In genomic region chr16:4317471-4318170, GRCh38 we compare ENCODE assay signal across 8 cellular contexts. TPM values are rescaled to one million over a fixed set of nuclear protein-coding genes. Genes with fewer than 3 reads are reported as not detected.
DNase-seq lines count a peak whose midpoint lies in the region; ATAC-seq and TF ChIP-seq lines count a peak whose summit lies in the region.

No MANE protein-coding gene starts in this region.

- H3K9me3 ChIP-seq in A673 (ENCODE audit: low read depth, low read length, poor library complexity, severe bottlenecking) (no peaks in the 10 kb centered on the region), duodenal mucosa (ENCODE audit: control insufficient read depth in 1 of 2, low read length in 2 of 2) (no peaks in the 10 kb centered on the region)

- no peak overlapping the region for H3K9ac ChIP-seq in duodenal mucosa (ENCODE audit: low read depth in 1 of 2, low read length in 2 of 2)

- peaks cover 0 to 12% of the 10 kb centered on the region in 2 donors for H3K36me3 Mint-ChIP-seq in naive B cell

- peak overlapping the region in 6 of 8 donors; percentile 47 to 79 (median 62) for H3K4me3 Mint-ChIP-seq in naive B cell

- peaks cover 14 to 24% (median 15%) of the 10 kb centered on the region in 3 donors for H3K4me1 Mint-ChIP-seq in naive B cell

- no peak overlapping the region for H3K27ac Mint-ChIP-seq in naive B cell

- intact Hi-C loops in A673 (cut with micrococcal nuclease; ENCODE audit: unreplicated experiment), result no loop called here

- CTCF ChIA-PET in A673 (lab: Charles Lee), result interaction anchor here (0.6 kb wide), 1 partner anchor 85 kb away, joined by 3 read pairs; no protein-coding TSS in a partner anchor

- H3K27ac ChIP-seq in A673 (ENCODE audit: low read depth, low read length, poor library complexity, severe bottlenecking) (no peak overlapping the region), duodenal mucosa (ENCODE audit: low read depth, low read length) (peak overlapping the region; percentile 42)

- ATAC-seq in naive B cell (ENCODE audit: low read depth in 2 of 2) (no peak), left lobe of liver (no peak)

- H3K27me3 ChIP-seq in A673 (replicated peaks; ENCODE audit: insufficient read depth, low read depth, low read length, poor library complexity) (no peaks in the 10 kb centered on the region), duodenal mucosa (ENCODE audit: control insufficient read depth in 1 of 2, insufficient read depth in 2 of 2, low read length in 2 of 2) (peaks cover 17 to 31% of the 10 kb centered on the region in 2 donors)

- POLR2A ChIA-PET in A673 (lab: Charles Lee; ENCODE audit: low non-redundant PET), result no interaction called here

- H3K4me1 ChIP-seq in A673 (ENCODE audit: insufficient read depth, low read length, poor library complexity, severe bottlenecking) (peaks cover 30% of the 10 kb centered on the region), duodenal mucosa (ENCODE audit: control insufficient read depth in 1 of 2, insufficient read depth in 2 of 2, low read length in 2 of 2) (peaks cover 11 to 39% of the 10 kb centered on the region in 2 donors)

- no peaks in the 10 kb centered on the region for H3K9me3 Mint-ChIP-seq in naive B cell

- H3K27me3 Mint-ChIP-seq in naive B cell, result peaks cover 10 to 32% (median 15%) of the 10 kb centered on the region in 3 donors

- TF ChIP-seq CTCF in A673 (conservative IDR thresholded peaks at IDR 0.05; ENCODE audit: low read depth, low read length), result no peak

- peak overlapping the region; percentile 85 for H3K4me3 ChIP-seq in A673 (ENCODE audit: low read depth, low read length, poor library complexity, severe bottlenecking)
- peak overlapping the region in 1 of 2 donors; percentile 45 for H3K4me3 ChIP-seq in duodenal mucosa (ENCODE audit: low read depth in 1 of 2, low read length in 2 of 2)

- H3K36me3 ChIP-seq in A673 (ENCODE audit: insufficient read depth, low read length, poor library complexity, severe bottlenecking), result no peaks in the 10 kb centered on the region
- no peaks in the 10 kb centered on the region for H3K36me3 ChIP-seq in duodenal mucosa (ENCODE audit: control insufficient read depth in 1 of 2, insufficient read depth in 2 of 2, low read length in 2 of 2)

- no TSS peak for BruUV-seq in A673 (replicated peaks; lab: Mats Ljungman, UMichigan)

- DNase-seq in A673 (ENCODE audit: low spot score) (no peak), M059J (ENCODE audit: low read depth) (peak; percentile 61), naive B cell (no peak), GF-D8 (lab: John Stamatoyannopoulos, UW) (no peak), left lobe of liver (ENCODE audit: low spot score) (no peak), dermis blood vessel endothelial cell (no peak), HUDEP-2 (lab: John Stamatoyannopoulos, UW; ENCODE audit: unreplicated experiment in 76 of 76) (no peak)

RNA-seq across cellular contexts. Expression of gene GLIS2, which starts 1.8 kb away (rescaled TPM):
- total RNA-seq in A673 (2021), result 10.6 and 15.4 TPM in 2 replicates
- 0.22 and 1.1 TPM in 2 replicates for total RNA-seq in M059J (2014; rRNA removed; shearing (Covaris generic))
- not detected for polyA plus RNA-seq in naive B cell (ENCODE audit: low read depth in 6 of 6)
- 1.6 TPM for total RNA-seq in left lobe of liver
- total RNA-seq in dermis blood vessel endothelial cell, result 0.79 and 1.2 TPM in 2 replicates

RNA-seq across cellular contexts. Expression of gene PAM16, which starts 33.5 kb away (rescaled TPM):
- total RNA-seq in A673 (2021) (89.7 and 90.3 TPM in 2 replicates), left lobe of liver (41.0 TPM), dermis blood vessel endothelial cell (11.6 and 15.5 TPM in 2 replicates)
- 38.6 and 61.5 TPM in 2 replicates for total RNA-seq in M059J (2014; rRNA removed; shearing (Covaris generic))
- polyA plus RNA-seq in naive B cell (ENCODE audit: low read depth in 6 of 6), result 10 to 100 TPM; 33.1 to 54.6 (median 47.6) TPM

RNA-seq across cellular contexts. Expression of gene TFAP4, which starts 44.8 kb away (rescaled TPM):
- total RNA-seq in A673 (2021), result 41.5 and 42.4 TPM in 2 replicates
- 3.2 and 6.2 TPM in 2 replicates for total RNA-seq in M059J (2014; rRNA removed; shearing (Covaris generic))
- 1 to 10 TPM in 1 of 6 donors, under 1 TPM in 5; 0.77 to 1.5 (median 0.87) TPM for polyA plus RNA-seq in naive B cell (ENCODE audit: low read depth in 6 of 6)
- 5.0 TPM for total RNA-seq in left lobe of liver
- 4.1 and 7.3 TPM in 2 replicates for total RNA-seq in dermis blood vessel endothelial cell

RNA-seq across cellular contexts. Expression of gene VASN, which starts 54.0 kb away (rescaled TPM):
- 5.4 and 6.6 TPM in 2 replicates for total RNA-seq in A673 (2021)
- total RNA-seq in M059J (2014; rRNA removed; shearing (Covaris generic)), result 69.9 and 115 TPM in 2 replicates
- under 1 TPM in 3 of 6 donors, not detected in 3; 0.13 to 0.21 (median 0.16) TPM for polyA plus RNA-seq in naive B cell (ENCODE audit: low read depth in 6 of 6)
- total RNA-seq in left lobe of liver, result 22.3 TPM
- total RNA-seq in dermis blood vessel endothelial cell, result 1.9 and 2.2 TPM in 2 replicates
